Comparison of ENCODE assay signal across 8 cellular contexts in the genomic region with DNA sequence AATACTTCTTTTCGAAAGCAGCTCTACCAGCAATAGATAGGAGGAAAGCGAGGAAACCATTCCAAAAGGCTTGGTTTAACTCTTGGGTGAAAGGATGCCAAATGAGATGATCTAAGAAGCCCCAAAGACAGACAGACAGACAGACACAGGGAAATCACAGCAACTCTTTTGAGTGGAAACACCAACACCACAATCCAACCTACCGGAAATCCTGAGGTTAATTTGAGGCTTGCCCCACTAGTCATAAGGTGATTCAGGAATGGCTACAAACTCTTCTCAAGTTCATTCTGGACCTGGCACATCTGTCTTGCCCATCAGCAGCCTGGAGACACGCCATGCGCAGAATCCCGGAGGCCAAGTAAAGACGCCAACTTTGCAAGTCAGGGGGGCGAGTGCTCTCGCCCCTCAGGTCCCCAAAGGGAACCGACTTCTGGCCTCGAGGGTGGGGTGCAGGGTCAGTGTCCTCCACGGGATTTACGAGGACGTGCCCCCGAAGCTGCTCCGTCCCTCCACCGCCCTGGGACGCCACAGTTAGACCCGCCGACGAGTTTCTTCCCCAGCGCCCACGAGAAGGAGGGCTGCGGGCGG. TPM values are rescaled to one million over a fixed set of nuclear protein-coding genes. Genes with fewer than 3 reads are reported as not detected.
DNase-seq lines count a peak whose midpoint lies in the region; ATAC-seq, FAIRE-seq and TF ChIP-seq lines count a peak whose summit lies in the region.

No MANE protein-coding gene starts in this region.

- peaks cover 31% of the 10 kb centered on the region for H3K4me1 Mint-ChIP-seq in activated B cell treated with CpG ODN at 0.5 μM for 24 hours
- H3K4me1 Mint-ChIP-seq in mesothelial cell of epicardium: peaks cover 20% of the 10 kb centered on the region

- H3K23ac ChIP-seq in H1 (ENCODE audit: insufficient read length): no peak overlapping the region

- WGBS in H1 (ENCODE audit: extremely low coverage in 1 of 2, insufficient coverage in 1 of 2, insufficient read length in 1 of 2, insufficient replicate concordance in 2 of 2, low coverage in 1 of 2, low lambda C conversion rate in 2 of 2, missing lambda C conversion rate in 1 of 2), 2 experiments: 10% methylated on average over 21 of the region's 25 CpGs; no CpG with 5 or more reads in 1 of the 2 experiments
- WGBS in stomach, 5 donors: 0 to 4% (median 1%) methylated on average over 3 to 24 of the region's 25 CpGs

- H3K4me3 Mint-ChIP-seq in activated B cell treated with CpG ODN at 0.5 μM for 24 hours (peak overlapping the region; percentile 86), mesothelial cell of epicardium (peak overlapping the region; percentile 80)

- H3K27ac ChIP-seq in H1 (ENCODE audit: low read depth, low read length): no peak overlapping the region
- peak overlapping the region; percentile 97 to 100 (median 98) for H3K27ac ChIP-seq in stomach

- peak overlapping the region; percentile 82 for H3K27ac Mint-ChIP-seq in activated B cell treated with CpG ODN at 0.5 μM for 24 hours
- H3K27ac Mint-ChIP-seq in mesothelial cell of epicardium: peak overlapping the region; percentile 92

- H3K9ac ChIP-seq in H1 (replicated peaks in 1 of 4; ENCODE audit: extremely low read depth in 1 of 4, low read depth in 3 of 4, low read length in 3 of 4): peak overlapping the region; percentile 38 to 78 (median 72)

- H2AFZ ChIP-seq in H1 (ENCODE audit: low read length): no peak overlapping the region

- H3K18ac ChIP-seq in H1 (ENCODE audit: extremely low read depth, low read length): no peak overlapping the region

- TF ChIP-seq CTCF in activated B cell treated with CpG ODN at 0.5 μM for 24 hours (IDR thresholded peaks at IDR 0.05) (no peak), H1 (IDR thresholded peaks at IDR 0.05; ENCODE audit: control extremely low read depth in 1 of 3, insufficient read depth in 1 of 3, low read depth in 1 of 3, low read length in 3 of 3) (no peak), mesothelial cell of epicardium (IDR thresholded peaks at IDR 0.05; ENCODE audit: unreplicated experiment) (no peak), stomach (IDR thresholded peaks at IDR 0.05) (no peak)

- peak overlapping the region; percentile 82 to 83 for H3K4me2 ChIP-seq in H1 (ENCODE audit: insufficient read depth in 1 of 2, low read depth in 2 of 2, low read length in 2 of 2)

- no peak overlapping the region for H3K14ac ChIP-seq in H1 (ENCODE audit: insufficient read length)

- H3K9me3 Mint-ChIP-seq in activated B cell treated with CpG ODN at 0.5 μM for 24 hours (no peaks in the 10 kb centered on the region), mesothelial cell of epicardium (no peaks in the 10 kb centered on the region)

- peaks cover 0 to 4% (median 1%) of the 10 kb centered on the region in 4 experiments; a peak in 3 of 7 replicates for H3K27me3 ChIP-seq in H1 (replicated peaks in 1 of 4; ENCODE audit: control insufficient read depth in 3 of 4, extremely low read depth in 1 of 4, insufficient read depth in 3 of 4, low read length in 3 of 4)
- H3K27me3 ChIP-seq in stomach: no peaks in the 10 kb centered on the region

- peaks cover 6% of the 10 kb centered on the region for H3K23me2 ChIP-seq in H1 (ENCODE audit: low read depth, low read length)

- CTCF ChIA-PET in activated B cell treated with CpG ODN at 0.5 μM for 24 hours (lab: Charles Lee): interaction anchor here (1.4 kb wide), 1 partner anchor 34 kb away, joined by 6 read pairs; no protein-coding TSS in a partner anchor
- CTCF ChIA-PET in H1 (lab: Charles Lee; ENCODE audit: partially characterized antibody): interaction anchor here (0.9 to 1.3 kb wide), 8 partner anchors 14 to 47 kb away, joined by 3 to 5 read pairs (median 3); no protein-coding TSS in a partner anchor

- H3K56ac ChIP-seq in H1 (replicated peaks; ENCODE audit: insufficient read length, low read depth, low read length): no peak overlapping the region

- H3K4me3 ChIP-seq in H1 (ENCODE audit: extremely low read depth in 1 of 4, insufficient read depth in 2 of 4, low read depth in 3 of 4, low read length in 4 of 4) (peak overlapping the region; percentile 71 to 90 (median 82)), stomach (peak overlapping the region; percentile 60 to 81 (median 70))

- H2BK120ac ChIP-seq in H1 (replicated peaks; ENCODE audit: low read depth, low read length): no peak overlapping the region

- DNase-seq in activated naive CD4-positive, alpha-beta T cell treated with Interleukin-2 at 50 U/mL for 16 hours: peak; percentile 25
- no peak for DNase-seq in activated naive CD4-positive, alpha-beta T cell (lab: John Stamatoyannopoulos, UW)
- DNase-seq in HS-5 (ENCODE audit: low read depth) (peak; percentile 58), activated B cell treated with CpG ODN at 0.5 μM for 24 hours (peak; percentile 21), H1 (ENCODE audit: low read depth in 1 of 2, low spot score in 2 of 2) (no peak), mesothelial cell of epicardium (ENCODE audit: low spot score in 2 of 2, unreplicated experiment in 2 of 2) (peak in 1 of 2 experiments; percentile 41), stomach (peak; percentile 31)

- no peak overlapping the region for H4K5ac ChIP-seq in H1 (ENCODE audit: insufficient read length, low read depth, low read length)

- TF ChIP-seq POLR2A in H1 (IDR thresholded peaks at IDR 0.05; ENCODE audit: control extremely low read depth in 1 of 2, low read depth in 2 of 2, low read length in 2 of 2): no peak
- TF ChIP-seq POLR2A in stomach (IDR thresholded peaks at IDR 0.05): no peak

- H2BK5ac ChIP-seq in H1 (ENCODE audit: low read depth, low read length): no peak overlapping the region

- H3K36me3 ChIP-seq in H1 (ENCODE audit: control insufficient read depth in 2 of 4, insufficient read depth in 4 of 4, low read length in 3 of 4) (no peaks in the 10 kb centered on the region), stomach (no peaks in the 10 kb centered on the region)

- no peak for TF ChIP-seq EP300 in H1 (IDR thresholded peaks at IDR 0.05; ENCODE audit: borderline replicate concordance in 1 of 2, low read depth in 2 of 2, low read length in 2 of 2)
- TF ChIP-seq EP300 in stomach (IDR thresholded peaks at IDR 0.05): no peak

- no peak for ATAC-seq in activated B cell treated with CpG ODN at 0.5 μM for 24 hours (ENCODE audit: low read depth)
- no peak for ATAC-seq in HG03460 (IDR thresholded peaks at IDR 0.05; ENCODE audit: unreplicated experiment)

- 0 out of 2 replicates have a peak overlapping the region, but pooled peaks have one; percentile 95 for H4K8ac ChIP-seq in H1 (ENCODE audit: extremely low read depth, insufficient read depth, low read length)

- POLR2A ChIA-PET in activated B cell treated with CpG ODN at 0.5 μM for 24 hours (lab: Charles Lee) (interaction anchor here (0.6 to 3.2 kb wide), 7 partner anchors 9 to 562 kb away, joined by 3 to 16 read pairs (median 3); a partner anchor contains a TSS), H1 (lab: Charles Lee; ENCODE audit: partially characterized antibody) (interaction anchor here (0.9 to 2.7 kb wide), 8 partner anchors 8 to 444 kb away, joined by 3 to 20 read pairs (median 4); a partner anchor contains a TSS)

- H3K79me1 ChIP-seq in H1 (ENCODE audit: low read depth, low read length): peaks cover 2% of the 10 kb centered on the region; the same call in 1 of the 2 replicates

- H3K27me3 Mint-ChIP-seq in activated B cell treated with CpG ODN at 0.5 μM for 24 hours (no peaks in the 10 kb centered on the region), mesothelial cell of epicardium (ENCODE audit: low read depth) (no peaks in the 10 kb centered on the region)

- FAIRE-seq in H1 (lab: Jason Lieb, UNC): no peak

- H3K4ac ChIP-seq in H1 (replicated peaks; ENCODE audit: insufficient read length, low read depth, low read length): no peak overlapping the region

- peaks cover 0 to 16% of the 10 kb centered on the region in 2 experiments; a peak in 2 of 4 replicates for H3K79me2 ChIP-seq in H1 (ENCODE audit: control insufficient read depth in 1 of 2, insufficient read depth in 2 of 2, low read length in 2 of 2)

- peaks cover 5% of the 10 kb centered on the region for H3K36me3 Mint-ChIP-seq in activated B cell treated with CpG ODN at 0.5 μM for 24 hours (ENCODE audit: low read depth)
- H3K36me3 Mint-ChIP-seq in mesothelial cell of epicardium: peaks cover 2% of the 10 kb centered on the region

- H2BK12ac ChIP-seq in H1 (ENCODE audit: low read depth, low read length): no peak overlapping the region

- intact Hi-C loops in activated B cell treated with CpG ODN at 0.5 μM for 24 hours (cut with micrococcal nuclease) (loop anchor here (2.0 to 10.0 kb wide), 5 partner anchors 177 to 1635 kb away; a partner anchor contains a TSS), stomach (cut with DNase I; ENCODE audit: low total_unique reads) (no loop called here)

- H2BK20ac ChIP-seq in H1 (ENCODE audit: low read length): no peak overlapping the region

- H3K9me3 ChIP-seq in H1 (ENCODE audit: insufficient read depth in 2 of 2, low read depth in 1 of 2, low read length in 1 of 2): no peaks in the 10 kb centered on the region
- H3K9me3 ChIP-seq in stomach: no peaks in the 10 kb centered on the region

- no peak overlapping the region for H4K91ac ChIP-seq in H1 (replicated peaks; ENCODE audit: insufficient read length, low read length)

- H3K4me1 ChIP-seq in H1 (replicated peaks in 1 of 4; ENCODE audit: control insufficient read depth in 3 of 4, insufficient read depth in 4 of 4, low read length in 3 of 4) (peaks cover 0 to 4% (median 2%) of the 10 kb centered on the region in 4 experiments; a peak in 3 of 7 replicates), stomach (peaks cover 0 to 56% (median 36%) of the 10 kb centered on the region in 4 donors)

- H4K20me1 ChIP-seq in H1 (replicated peaks in 1 of 2; ENCODE audit: control insufficient read depth in 1 of 2, insufficient read depth in 2 of 2, low read length in 2 of 2): peaks cover 0 to 1% of the 10 kb centered on the region in 2 experiments

- TF ChIP-seq RAD21 in H1 (IDR thresholded peaks at IDR 0.05 in 1 of 2, conservative IDR thresholded peaks at IDR 0.05 in 1 of 2; ENCODE audit: low read depth in 2 of 2, low read length in 2 of 2): no peak

- no peak overlapping the region for H2BK15ac ChIP-seq in H1 (ENCODE audit: low read length)

- no peak overlapping the region for H2AK5ac ChIP-seq in H1 (ENCODE audit: low read depth, low read length)

RNA-seq across cellular contexts. Expression of a gene that starts 0.8 kb away (rescaled TPM):
- 18.2 and 27.4 TPM in 2 replicates for total RNA-seq in activated B cell treated with CpG ODN at 0.5 μM for 24 hours
- 13.7 TPM in 2 replicates for total RNA-seq in H1 (2021; fragmentation: NEBNext Ultra II Directional; extraction: Animal tissue kit (Norgen Biotek cat#: 25700))
- 1.1 and 1.7 TPM in 2 replicates for polyA plus RNA-seq in H1 (2011; rRNA removed)
- polyA plus RNA-seq in H1 (2011; cell fraction: cytosol; rRNA removed): 3.0 TPM
- 6.4 TPM for polyA plus RNA-seq in H1 (2011; cell fraction: nucleus; rRNA removed)
- 2.0 to 4.4 TPM (median 2.8 TPM) in 4 replicates for polyA plus RNA-seq in H1 (2012, experiment 1 of 2)
- 0.07 TPM for polyA plus RNA-seq in H1 (2012, experiment 2 of 2)
- polyA plus RNA-seq in H1 (2013, experiment 1 of 2): 4.4 TPM
- 4.7 TPM for polyA plus RNA-seq in H1 (2013, experiment 2 of 2)
- 3.6 and 4.5 TPM in 2 replicates for polyA minus RNA-seq in H1 (2011; rRNA and poly(A)+ RNA removed)
- polyA minus RNA-seq in H1 (2011; cell fraction: cytosol; rRNA and poly(A)+ RNA removed): 6.9 TPM
- polyA minus RNA-seq in H1 (2011; cell fraction: nucleus; rRNA and poly(A)+ RNA removed): 19.8 TPM
- 37.8 to 40.0 TPM (median 39.2 TPM) in 3 replicates for total RNA-seq in mesothelial cell of epicardium
- total RNA-seq in stomach: 100 to 1,000 TPM in 2 of 5 donors, 10 to 100 TPM in 3; 30.0 to 200 (median 91.4) TPM
- polyA plus RNA-seq in stomach: 1 to 10 TPM; 1.8 to 8.9 (median 6.6) TPM

RNA-seq across cellular contexts. Expression of a gene that starts 47.7 kb away (rescaled TPM):
- total RNA-seq in activated B cell treated with CpG ODN at 0.5 μM for 24 hours (1,685 and 1,766 TPM in 2 replicates), mesothelial cell of epicardium (1,556 to 1,645 TPM (median 1,628 TPM) in 3 replicates), stomach (1,000 to 10,000 TPM; 1,447 to 2,022 (median 1,553) TPM)
- 1,464 and 1,506 TPM in 2 replicates for total RNA-seq in H1 (2021; fragmentation: NEBNext Ultra II Directional; extraction: Animal tissue kit (Norgen Biotek cat#: 25700))
- polyA plus RNA-seq in H1 (2011; rRNA removed) (945 and 2,034 TPM in 2 replicates), stomach (1,000 to 10,000 TPM; 1,862 to 2,593 (median 2,118) TPM)
- 2,075 TPM for polyA plus RNA-seq in H1 (2011; cell fraction: cytosol; rRNA removed)
- polyA plus RNA-seq in H1 (2011; cell fraction: nucleus; rRNA removed): 1,548 TPM
- polyA plus RNA-seq in H1 (2012, experiment 1 of 2): 2,228 to 3,798 TPM (median 2,465 TPM) in 4 replicates
- polyA plus RNA-seq in H1 (2012, experiment 2 of 2): 744 TPM
- polyA plus RNA-seq in H1 (2013, experiment 1 of 2): 5,108 TPM
- 4,994 TPM for polyA plus RNA-seq in H1 (2013, experiment 2 of 2)
- 1,367 and 1,617 TPM in 2 replicates for polyA minus RNA-seq in H1 (2011; rRNA and poly(A)+ RNA removed)
- 467 TPM for polyA minus RNA-seq in H1 (2011; cell fraction: cytosol; rRNA and poly(A)+ RNA removed)
- 1,625 TPM for polyA minus RNA-seq in H1 (2011; cell fraction: nucleus; rRNA and poly(A)+ RNA removed)

Comparison
In these comparisons a context has a peak if more than half of its experiments do, and no peak if none do; other contexts are left out.
1. DNase-seq: peak in activated naive CD4-positive, alpha-beta T cell treated with Interleukin-2 at 50 U/mL for 16 hours (single experiment), HS-5 (single experiment), activated B cell treated with CpG ODN at 0.5 μM for 24 hours (single experiment) and stomach (single experiment); none in activated naive CD4-positive, alpha-beta T cell (0 of 4) and H1 (0 of 2).